Comparison of ENCODE assay signal across 38 cellular contexts in genomic region chr3:113314923-113315322, GRCh38.
"Had no signal": no experiment of that assay in that cellular context is flagged by ENCODE, and none has a peak within 500 bp of the region (broad histone marks: within the 10 kb centered on the region; RNA-seq: fewer than 3 reads in every experiment).

No MANE protein-coding gene starts in this region.

- H3K4me1 ChIP-seq: adrenal gland, body of pancreas, breast epithelium had no signal

- H3K9me3 ChIP-seq: breast epithelium had no signal

- H3K27ac ChIP-seq: adrenal gland, body of pancreas, brain microvascular endothelial cell, breast epithelium, VCaP had no signal

- FAIRE-seq: astrocyte, TTC549 had no signal

- DNase-seq: activated B cell treated with CpG ODN at 0.5 μM for 24 hours; activated CD4-positive, alpha-beta memory T cell treated with anti-CD3 and anti-CD28 coated beads, Interleukin-2, amount 10 ng/mL, durations not matched to agents 7 days and 5 days; activated CD4-positive, alpha-beta T cell treated with anti-CD3 and anti-CD28 coated beads for 1 hour; activated CD4-positive, alpha-beta T cell treated with anti-CD3 and anti-CD28 coated beads for 36 hours; activated CD4-positive, alpha-beta T cell treated with anti-CD3 and anti-CD28 coated beads for 48 hours; activated CD4-positive, alpha-beta T cell treated with anti-CD3 and anti-CD28 coated beads, Interleukin-2, amount 10 ng/mL, durations not matched to agents 7 days and 5 days; activated CD4-positive, alpha-beta T cell treated with anti-CD3 and anti-CD28 coated beads, Interleukin-2, amount 50 U/mL, for 48 hours; activated CD8-positive, alpha-beta memory T cell treated with anti-CD3 and anti-CD28 coated beads for 24 hours; activated CD8-positive, alpha-beta memory T cell treated with anti-CD3 and anti-CD28 coated beads, Interleukin-2, amount 10 ng/mL, durations not matched to agents 7 days and 5 days; activated CD8-positive, alpha-beta memory T cell treated with anti-CD3 and anti-CD28 coated beads, Interleukin-2, amount 50 U/mL, for 48 hours; activated CD8-positive, alpha-beta T cell treated with anti-CD3 and anti-CD28 coated beads, Interleukin-2, amount 10 ng/mL, durations not matched to agents 7 days and 5 days; activated effector memory CD4-positive, alpha-beta T cell treated with Interleukin-2 at 50 U/mL for 16 hours; activated gamma-delta T cell; activated naive CD4-positive, alpha-beta T cell treated with anti-CD3 and anti-CD28 coated beads, Interleukin-2, amount 10 ng/mL, durations not matched to agents 7 days and 5 days; activated naive CD4-positive, alpha-beta T cell treated with Interleukin-2 at 50 U/mL for 16 hours; activated naive CD8-positive, alpha-beta T cell treated with anti-CD3 and anti-CD28 coated beads, Interleukin-2, amount 10 ng/mL, durations not matched to agents 7 days and 5 days; activated naive CD8-positive, alpha-beta T cell treated with anti-CD3 and anti-CD28 coated beads, Interleukin-2, amount 50 U/mL, for 24 hours; activated T-cell treated with anti-CD3 and anti-CD28 coated beads, Interleukin-2, amount 50 U/mL, for 24 hours; activated T-cell treated with anti-CD3 and anti-CD28 coated beads, Interleukin-2, amount 50 U/mL, for 48 hours; adrenal gland; amniotic stem cell; aorta; body of pancreas; brain microvascular endothelial cell; central memory CD4-positive, alpha-beta T cell; T-helper 1 cell; T-helper 2 cell; T-helper 9 cell had no signal

- H3K27ac Mint-ChIP-seq: activated B cell treated with CpG ODN at 0.5 μM for 24 hours; activated CD4-positive, alpha-beta memory T cell treated with anti-CD3 and anti-CD28 coated beads, Interleukin-2, amount 10 ng/mL, durations not matched to agents 7 days and 5 days; activated CD4-positive, alpha-beta T cell treated with anti-CD3 and anti-CD28 coated beads for 36 hours; activated CD4-positive, alpha-beta T cell treated with anti-CD3 and anti-CD28 coated beads, Interleukin-2, amount 10 ng/mL, durations not matched to agents 7 days and 5 days; activated CD8-positive, alpha-beta memory T cell treated with anti-CD3 and anti-CD28 coated beads, Interleukin-2, amount 10 ng/mL, durations not matched to agents 7 days and 5 days; activated CD8-positive, alpha-beta T cell treated with anti-CD3 and anti-CD28 coated beads, Interleukin-2, amount 10 ng/mL, durations not matched to agents 7 days and 5 days; activated naive CD4-positive, alpha-beta T cell treated with anti-CD3 and anti-CD28 coated beads, Interleukin-2, amount 10 ng/mL, durations not matched to agents 7 days and 5 days; activated naive CD4-positive, alpha-beta T cell treated with anti-CD3 and anti-CD28 coated beads, Interleukin-2, amount 50 U/mL, for 24 hours; activated naive CD8-positive, alpha-beta T cell; activated naive CD8-positive, alpha-beta T cell treated with anti-CD3 and anti-CD28 coated beads, Interleukin-2, amount 10 ng/mL, durations not matched to agents 7 days and 5 days; activated naive CD8-positive, alpha-beta T cell treated with anti-CD3 and anti-CD28 coated beads, Interleukin-2, amount 50 U/mL, for 24 hours; activated T-cell treated with anti-CD3 and anti-CD28 coated beads, Interleukin-2, amount 50 U/mL, for 24 hours; activated T-helper 2 cell treated with anti-CD3 and anti-CD28 coated beads, Interferon-gamma antibody, Interleukin-2, Interleukin-4, amounts not matched to agents 10 μg/mL and 5 μg/mL and 100 μg/mL, durations not matched to agents 14 hours and 24 hours and 36 hours; T-helper 1 cell treated with Interleukin-12 subunit alpha and Interleukin-12 subunit beta and Interleukin-4 antibody, amounts not matched to agents 30 μg/mL and 1 μg/mL, for 36 hours; T-helper 2 cell treated with Interferon-gamma antibody and Interleukin-4, amounts not matched to agents 5 μg/mL and 100 μg/mL, for 36 hours had no signal

- H3K4me3 Mint-ChIP-seq: activated B cell treated with CpG ODN at 0.5 μM for 24 hours; activated CD4-positive, alpha-beta memory T cell treated with anti-CD3 and anti-CD28 coated beads, Interleukin-2, amount 10 ng/mL, durations not matched to agents 7 days and 5 days; activated CD4-positive, alpha-beta T cell treated with anti-CD3 and anti-CD28 coated beads for 36 hours; activated CD4-positive, alpha-beta T cell treated with anti-CD3 and anti-CD28 coated beads, Interleukin-2, amount 10 ng/mL, durations not matched to agents 7 days and 5 days; activated CD8-positive, alpha-beta memory T cell treated with anti-CD3 and anti-CD28 coated beads, Interleukin-2, amount 10 ng/mL, durations not matched to agents 7 days and 5 days; activated CD8-positive, alpha-beta T cell treated with anti-CD3 and anti-CD28 coated beads, Interleukin-2, amount 10 ng/mL, durations not matched to agents 7 days and 5 days; activated naive CD4-positive, alpha-beta T cell treated with anti-CD3 and anti-CD28 coated beads, Interleukin-2, amount 10 ng/mL, durations not matched to agents 7 days and 5 days; activated naive CD4-positive, alpha-beta T cell treated with anti-CD3 and anti-CD28 coated beads, Interleukin-2, amount 50 U/mL, for 24 hours; activated naive CD8-positive, alpha-beta T cell; activated naive CD8-positive, alpha-beta T cell treated with anti-CD3 and anti-CD28 coated beads, Interleukin-2, amount 10 ng/mL, durations not matched to agents 7 days and 5 days; activated naive CD8-positive, alpha-beta T cell treated with anti-CD3 and anti-CD28 coated beads, Interleukin-2, amount 50 U/mL, for 24 hours; activated T-cell treated with anti-CD3 and anti-CD28 coated beads, Interleukin-2, amount 50 U/mL, for 24 hours; T-helper 1 cell treated with Interleukin-12 subunit alpha and Interleukin-12 subunit beta and Interleukin-4 antibody, amounts not matched to agents 30 μg/mL and 1 μg/mL, for 36 hours; T-helper 2 cell treated with Interferon-gamma antibody and Interleukin-4, amounts not matched to agents 5 μg/mL and 100 μg/mL, for 36 hours had no signal

- H3K4me1 Mint-ChIP-seq: activated B cell treated with CpG ODN at 0.5 μM for 24 hours; activated CD4-positive, alpha-beta memory T cell treated with anti-CD3 and anti-CD28 coated beads, Interleukin-2, amount 10 ng/mL, durations not matched to agents 7 days and 5 days; activated CD4-positive, alpha-beta T cell treated with anti-CD3 and anti-CD28 coated beads for 36 hours; activated CD4-positive, alpha-beta T cell treated with anti-CD3 and anti-CD28 coated beads, Interleukin-2, amount 10 ng/mL, durations not matched to agents 7 days and 5 days; activated CD8-positive, alpha-beta memory T cell treated with anti-CD3 and anti-CD28 coated beads, Interleukin-2, amount 10 ng/mL, durations not matched to agents 7 days and 5 days; activated naive CD4-positive, alpha-beta T cell treated with anti-CD3 and anti-CD28 coated beads, Interleukin-2, amount 10 ng/mL, durations not matched to agents 7 days and 5 days; activated naive CD4-positive, alpha-beta T cell treated with anti-CD3 and anti-CD28 coated beads, Interleukin-2, amount 50 U/mL, for 24 hours; activated naive CD8-positive, alpha-beta T cell treated with anti-CD3 and anti-CD28 coated beads, Interleukin-2, amount 10 ng/mL, durations not matched to agents 7 days and 5 days; activated naive CD8-positive, alpha-beta T cell treated with anti-CD3 and anti-CD28 coated beads, Interleukin-2, amount 50 U/mL, for 24 hours had no signal

- H3K27me3 ChIP-seq: adrenal gland, body of pancreas, brain microvascular endothelial cell, breast epithelium had no signal

- ATAC-seq: activated CD4-positive, alpha-beta T cell treated with anti-CD3 and anti-CD28 coated beads for 36 hours; activated CD4-positive, CD25-positive, alpha-beta regulatory T cell treated with anti-CD3 and anti-CD28 coated beads, Interleukin-2, amount 50 U/mL, for 24 hours; activated CD8-positive, alpha-beta memory T cell treated with anti-CD3 and anti-CD28 coated beads, Interleukin-2, amount 10 ng/mL, durations not matched to agents 7 days and 5 days; activated CD8-positive, alpha-beta T cell treated with anti-CD3 and anti-CD28 coated beads, Interleukin-2, amount 10 ng/mL, durations not matched to agents 7 days and 5 days; activated naive CD8-positive, alpha-beta T cell treated with anti-CD3 and anti-CD28 coated beads, Interleukin-2, amount 50 U/mL, for 24 hours; body of pancreas had no signal

- H3K36me3 ChIP-seq: adrenal gland, brain microvascular endothelial cell, breast epithelium had no signal

- H3K4me3 ChIP-seq: adrenal gland, body of pancreas, breast epithelium had no signal

- H3K27me3 Mint-ChIP-seq: activated B cell treated with CpG ODN at 0.5 μM for 24 hours; activated CD4-positive, alpha-beta memory T cell treated with anti-CD3 and anti-CD28 coated beads, Interleukin-2, amount 10 ng/mL, durations not matched to agents 7 days and 5 days; activated CD4-positive, alpha-beta T cell treated with anti-CD3 and anti-CD28 coated beads for 36 hours; activated CD4-positive, alpha-beta T cell treated with anti-CD3 and anti-CD28 coated beads, Interleukin-2, amount 10 ng/mL, durations not matched to agents 7 days and 5 days; activated CD8-positive, alpha-beta memory T cell treated with anti-CD3 and anti-CD28 coated beads, Interleukin-2, amount 10 ng/mL, durations not matched to agents 7 days and 5 days; activated naive CD4-positive, alpha-beta T cell treated with anti-CD3 and anti-CD28 coated beads, Interleukin-2, amount 10 ng/mL, durations not matched to agents 7 days and 5 days; activated naive CD4-positive, alpha-beta T cell treated with anti-CD3 and anti-CD28 coated beads, Interleukin-2, amount 50 U/mL, for 24 hours; activated naive CD8-positive, alpha-beta T cell; activated naive CD8-positive, alpha-beta T cell treated with anti-CD3 and anti-CD28 coated beads, Interleukin-2, amount 10 ng/mL, durations not matched to agents 7 days and 5 days; activated naive CD8-positive, alpha-beta T cell treated with anti-CD3 and anti-CD28 coated beads, Interleukin-2, amount 50 U/mL, for 24 hours; activated T-cell treated with anti-CD3 and anti-CD28 coated beads, Interleukin-2, amount 50 U/mL, for 24 hours had no signal
